Comparison of ENCODE assay signal across 15 cellular contexts in the genomic region with DNA sequence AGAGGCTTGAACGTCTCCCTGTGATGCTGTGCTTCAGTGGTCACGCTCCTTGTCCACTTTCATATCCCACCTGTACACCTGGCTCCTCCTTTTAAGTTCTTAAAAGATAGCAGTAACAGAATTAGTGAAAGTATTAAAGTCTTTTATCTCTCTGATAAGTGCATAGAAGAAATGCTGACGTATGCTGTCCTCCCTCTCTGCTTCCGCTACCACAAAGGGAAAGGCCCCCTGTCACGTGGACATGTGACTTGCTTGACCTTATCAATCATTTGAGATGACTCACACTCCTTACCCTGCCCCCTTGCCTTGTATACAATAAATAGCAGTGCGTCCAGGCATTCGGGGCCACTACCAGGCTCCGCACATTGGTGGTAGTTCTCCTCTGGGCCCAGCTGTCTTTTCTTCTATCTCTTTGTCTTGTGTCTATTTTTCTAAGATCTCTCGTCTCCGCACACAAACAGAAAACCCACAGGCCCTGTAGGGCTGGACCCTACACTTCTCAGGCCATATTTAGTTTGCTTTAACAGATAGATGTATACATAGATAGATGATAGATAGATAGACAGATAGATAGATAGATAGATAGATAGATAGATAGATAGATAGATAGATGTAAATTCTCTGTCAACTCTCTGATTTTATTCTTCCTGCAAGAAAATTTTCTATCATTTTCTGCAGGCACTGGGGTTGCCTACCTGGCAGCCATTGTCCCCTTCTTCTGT.
"Had no signal": no experiment of that assay in that cellular context is flagged by ENCODE, and none has a peak within 500 bp of the region (broad histone marks: within the 10 kb centered on the region; RNA-seq: fewer than 3 reads in every experiment).

No MANE protein-coding gene starts in this region.

- H3K4me3 ChIP-seq: colonic mucosa, heart left ventricle, stomach, vagina had no signal

- H3K4me1 Mint-ChIP-seq: activated CD4-positive, alpha-beta T cell treated with anti-CD3 and anti-CD28 coated beads for 36 hours had no signal

- ATAC-seq: activated CD4-positive, alpha-beta T cell treated with anti-CD3 and anti-CD28 coated beads for 36 hours; activated CD8-positive, alpha-beta T cell treated with anti-CD3 and anti-CD28 coated beads for 36 hours; heart left ventricle; left ventricle myocardium superior; naive thymus-derived CD8-positive, alpha-beta T cell had no signal

- H3K4me3 Mint-ChIP-seq: activated CD4-positive, alpha-beta T cell treated with anti-CD3 and anti-CD28 coated beads for 36 hours; activated CD8-positive, alpha-beta T cell treated with anti-CD3 and anti-CD28 coated beads for 36 hours; naive thymus-derived CD8-positive, alpha-beta T cell; T-helper 2 cell treated with Interferon-gamma antibody and Interleukin-4, amounts not matched to agents 5 μg/mL and 100 μg/mL, for 36 hours had no signal

- H3K27me3 ChIP-seq: colonic mucosa, heart left ventricle, stomach, vagina had no signal

- H3K36me3 ChIP-seq: colonic mucosa, heart left ventricle, stomach, vagina, WERI-Rb-1 had no signal

- H3K27ac Mint-ChIP-seq: activated CD4-positive, alpha-beta T cell treated with anti-CD3 and anti-CD28 coated beads for 36 hours; activated CD8-positive, alpha-beta T cell treated with anti-CD3 and anti-CD28 coated beads for 36 hours; naive thymus-derived CD8-positive, alpha-beta T cell; T-helper 2 cell treated with Interferon-gamma antibody and Interleukin-4, amounts not matched to agents 5 μg/mL and 100 μg/mL, for 36 hours had no signal

- H3K27ac ChIP-seq: colonic mucosa, stomach, vagina, WERI-Rb-1 had no signal

- H3K27me3 Mint-ChIP-seq: activated CD4-positive, alpha-beta T cell treated with anti-CD3 and anti-CD28 coated beads for 36 hours had no signal

- H3K9me3 ChIP-seq: colonic mucosa, vagina had no signal

- H3K4me1 ChIP-seq: colonic mucosa had no signal

- DNase-seq: activated CD4-positive, alpha-beta T cell treated with anti-CD3 and anti-CD28 coated beads for 36 hours; activated CD8-positive, alpha-beta memory T cell treated with anti-CD3 and anti-CD28 coated beads, Interleukin-2, amount 50 U/mL, for 48 hours; activated CD8-positive, alpha-beta T cell treated with anti-CD3 and anti-CD28 coated beads for 36 hours; colonic mucosa; effector CD8-positive, alpha-beta T cell; heart left ventricle; kidney; left ventricle myocardium superior; naive thymus-derived CD8-positive, alpha-beta T cell; stimulated activated CD4-positive, alpha-beta T cell treated with anti-CD3 and anti-CD28 coated beads, Interleukin-4, amount 100 ng/mL, for 4 hours; stomach; SW 1271; WERI-Rb-1 had no signal
